Comparison of ENCODE assay signal across 29 cellular contexts in genomic region chr4:18479825-18480224, GRCh38.
"Had no signal": no experiment of that assay in that cellular context is flagged by ENCODE, and none has a peak within 500 bp of the region (broad histone marks: within the 10 kb centered on the region; RNA-seq: fewer than 3 reads in every experiment).

No MANE protein-coding gene starts in this region.

- DNase-seq: stimulated activated CD4-positive, alpha-beta T cell treated with anti-CD3 and anti-CD28 coated beads, Interleukin-2, amount 100 ng/mL, for 48 hours; stimulated activated CD4-positive, alpha-beta T cell treated with anti-CD3 and anti-CD28 coated beads, Interleukin-4, amount 100 ng/mL, for 1 hour; stimulated activated CD4-positive, alpha-beta T cell treated with anti-CD3 and anti-CD28 coated beads, Interleukin-4, amount 100 ng/mL, for 24 hours; stimulated activated CD4-positive, alpha-beta T cell treated with anti-CD3 and anti-CD28 coated beads, Interleukin-4, amount 100 ng/mL, for 4 hours; stimulated activated CD8-positive, alpha-beta memory T cell treated with anti-CD3 and anti-CD28 coated beads, Interleukin-4, amount 100 ng/mL, for 48 hours; stimulated activated naive B cell treated with anti-CD40 and anti-IgM and Interleukin-4, amounts not matched to agents 10 μg/mL and 1 μg/mL and 100 μg/mL, for 72 hours; stimulated activated naive CD4-positive, alpha-beta T cell; stimulated activated naive CD4-positive, alpha-beta T cell treated with Interleukin-2 at 50 U/mL for 16 hours; stimulated activated naive CD8-positive, alpha-beta T cell treated with anti-CD3 and anti-CD28 coated beads, Interleukin-15, amount 100 ng/mL, for 72 hours; stimulated activated naive CD8-positive, alpha-beta T cell treated with anti-CD3 and anti-CD28 coated beads, Interleukin-15, Interleukin-2, amounts not matched to agents 100 U/mL and 50 U/mL, for 24 hours; stomach; substantia nigra; testis; thyroid gland; tibial artery; transverse colon; trophoblast cell; upper lobe of left lung; upper lobe of right lung; uterus had no signal

- FAIRE-seq: urothelium cell line had no signal

- H3K27ac ChIP-seq: stomach, suprapubic skin, testis, thoracic aorta, thyroid gland, tibial artery, tibial nerve, transverse colon, upper lobe of left lung, upper lobe of right lung, uterus, vagina had no signal

- H3K4me3 Mint-ChIP-seq: stimulated activated effector memory CD8-positive, alpha-beta T cell treated with anti-CD3 and anti-CD28 coated beads, Interleukin-12 subunit alpha, Interleukin-12 subunit beta, amount 100 ng/mL, for 72 hours; stimulated activated memory B cell treated with anti-CD40 and anti-IgM and Interleukin-4, amounts not matched to agents 10 μg/mL and 1 μg/mL and 100 μg/mL, for 72 hours; stimulated activated naive B cell treated with anti-CD40 and anti-IgM and Interleukin-4, amounts not matched to agents 10 μg/mL and 1 μg/mL and 100 μg/mL, for 72 hours; stimulated activated naive CD8-positive, alpha-beta T cell treated with anti-CD3 and anti-CD28 coated beads, Interleukin-15, amount 100 ng/mL, for 72 hours; stimulated activated naive CD8-positive, alpha-beta T cell treated with anti-CD3 and anti-CD28 coated beads, Interleukin-15, Interleukin-2, amounts not matched to agents 100 ng/mL and 50 ng/mL, for 24 hours; type B pancreatic cell had no signal

- H3K9me3 ChIP-seq: testis, thoracic aorta, thyroid gland, tibial artery, transverse colon, upper lobe of right lung, uterus, vagina had no signal

- H3K27me3 ChIP-seq: stomach, suprapubic skin, testis, thyroid gland, tibial artery, tibial nerve, transverse colon, upper lobe of left lung, upper lobe of right lung, uterus, vagina had no signal

- H3K27me3 Mint-ChIP-seq: stimulated activated memory B cell treated with anti-CD40 and anti-IgM and Interleukin-4, amounts not matched to agents 10 μg/mL and 1 μg/mL and 100 μg/mL, for 72 hours; stimulated activated naive B cell treated with anti-CD40 and anti-IgM and Interleukin-4, amounts not matched to agents 10 μg/mL and 1 μg/mL and 100 μg/mL, for 72 hours; stimulated activated naive CD8-positive, alpha-beta T cell treated with anti-CD3 and anti-CD28 coated beads, Interleukin-15, amount 100 ng/mL, for 72 hours; stimulated activated naive CD8-positive, alpha-beta T cell treated with anti-CD3 and anti-CD28 coated beads, Interleukin-15, Interleukin-2, amounts not matched to agents 100 ng/mL and 50 ng/mL, for 24 hours; type B pancreatic cell had no signal

- H3K27ac Mint-ChIP-seq: stimulated activated effector memory CD8-positive, alpha-beta T cell treated with anti-CD3 and anti-CD28 coated beads, Interleukin-12 subunit alpha, Interleukin-12 subunit beta, amount 100 ng/mL, for 72 hours; stimulated activated memory B cell treated with anti-CD40 and anti-IgM and Interleukin-4, amounts not matched to agents 10 μg/mL and 1 μg/mL and 100 μg/mL, for 72 hours; stimulated activated naive B cell treated with anti-CD40 and anti-IgM and Interleukin-4, amounts not matched to agents 10 μg/mL and 1 μg/mL and 100 μg/mL, for 72 hours; stimulated activated naive CD8-positive, alpha-beta T cell treated with anti-CD3 and anti-CD28 coated beads, Interleukin-15, amount 100 ng/mL, for 72 hours; stimulated activated naive CD8-positive, alpha-beta T cell treated with anti-CD3 and anti-CD28 coated beads, Interleukin-15, Interleukin-2, amounts not matched to agents 100 ng/mL and 50 ng/mL, for 24 hours; type B pancreatic cell had no signal

- H3K4me1 ChIP-seq: stomach, suprapubic skin, testis, thyroid gland, tibial artery, tibial nerve, transverse colon, upper lobe of left lung, upper lobe of right lung, uterus, vagina had no signal

- ATAC-seq: stimulated activated effector memory CD8-positive, alpha-beta T cell treated with anti-CD3 and anti-CD28 coated beads, Interleukin-12 subunit alpha, Interleukin-12 subunit beta, amount 100 ng/mL, for 72 hours; stimulated activated memory B cell treated with anti-CD40 and anti-IgM and Interleukin-4, amounts not matched to agents 10 μg/mL and 1 μg/mL and 100 μg/mL, for 72 hours; stimulated activated naive B cell treated with anti-CD40 and anti-IgM and Interleukin-4, amounts not matched to agents 10 μg/mL and 1 μg/mL and 100 μg/mL, for 72 hours; stimulated activated naive CD8-positive, alpha-beta T cell treated with anti-CD3 and anti-CD28 coated beads, Interleukin-15, amount 100 ng/mL, for 72 hours; stimulated activated naive CD8-positive, alpha-beta T cell treated with anti-CD3 and anti-CD28 coated beads, Interleukin-15, Interleukin-2, amounts not matched to agents 100 U/mL and 50 U/mL, for 24 hours; upper lobe of right lung had no signal

- H3K36me3 ChIP-seq: stomach, suprapubic skin, thoracic aorta, thyroid gland, tibial artery, tibial nerve, transverse colon, upper lobe of left lung, upper lobe of right lung, uterus, vagina had no signal

- H3K4me1 Mint-ChIP-seq: stimulated activated effector memory CD8-positive, alpha-beta T cell treated with anti-CD3 and anti-CD28 coated beads, Interleukin-12 subunit alpha, Interleukin-12 subunit beta, amount 100 ng/mL, for 72 hours; stimulated activated memory B cell treated with anti-CD40 and anti-IgM and Interleukin-4, amounts not matched to agents 10 μg/mL and 1 μg/mL and 100 μg/mL, for 72 hours; stimulated activated naive B cell treated with anti-CD40 and anti-IgM and Interleukin-4, amounts not matched to agents 10 μg/mL and 1 μg/mL and 100 μg/mL, for 72 hours; stimulated activated naive CD8-positive, alpha-beta T cell treated with anti-CD3 and anti-CD28 coated beads, Interleukin-15, amount 100 ng/mL, for 72 hours had no signal

- H3K4me3 ChIP-seq: stomach, suprapubic skin, testis, thoracic aorta, thyroid gland, tibial artery, tibial nerve, transverse colon, upper lobe of left lung, upper lobe of right lung, uterus, vagina had no signal

- H3K36me3 Mint-ChIP-seq: stimulated activated effector memory CD8-positive, alpha-beta T cell treated with anti-CD3 and anti-CD28 coated beads, Interleukin-12 subunit alpha, Interleukin-12 subunit beta, amount 100 ng/mL, for 72 hours; stimulated activated memory B cell treated with anti-CD40 and anti-IgM and Interleukin-4, amounts not matched to agents 10 μg/mL and 1 μg/mL and 100 μg/mL, for 72 hours; stimulated activated naive B cell treated with anti-CD40 and anti-IgM and Interleukin-4, amounts not matched to agents 10 μg/mL and 1 μg/mL and 100 μg/mL, for 72 hours; type B pancreatic cell had no signal
